ENCODE assay signal across 8 cellular contexts in the genomic region with DNA sequence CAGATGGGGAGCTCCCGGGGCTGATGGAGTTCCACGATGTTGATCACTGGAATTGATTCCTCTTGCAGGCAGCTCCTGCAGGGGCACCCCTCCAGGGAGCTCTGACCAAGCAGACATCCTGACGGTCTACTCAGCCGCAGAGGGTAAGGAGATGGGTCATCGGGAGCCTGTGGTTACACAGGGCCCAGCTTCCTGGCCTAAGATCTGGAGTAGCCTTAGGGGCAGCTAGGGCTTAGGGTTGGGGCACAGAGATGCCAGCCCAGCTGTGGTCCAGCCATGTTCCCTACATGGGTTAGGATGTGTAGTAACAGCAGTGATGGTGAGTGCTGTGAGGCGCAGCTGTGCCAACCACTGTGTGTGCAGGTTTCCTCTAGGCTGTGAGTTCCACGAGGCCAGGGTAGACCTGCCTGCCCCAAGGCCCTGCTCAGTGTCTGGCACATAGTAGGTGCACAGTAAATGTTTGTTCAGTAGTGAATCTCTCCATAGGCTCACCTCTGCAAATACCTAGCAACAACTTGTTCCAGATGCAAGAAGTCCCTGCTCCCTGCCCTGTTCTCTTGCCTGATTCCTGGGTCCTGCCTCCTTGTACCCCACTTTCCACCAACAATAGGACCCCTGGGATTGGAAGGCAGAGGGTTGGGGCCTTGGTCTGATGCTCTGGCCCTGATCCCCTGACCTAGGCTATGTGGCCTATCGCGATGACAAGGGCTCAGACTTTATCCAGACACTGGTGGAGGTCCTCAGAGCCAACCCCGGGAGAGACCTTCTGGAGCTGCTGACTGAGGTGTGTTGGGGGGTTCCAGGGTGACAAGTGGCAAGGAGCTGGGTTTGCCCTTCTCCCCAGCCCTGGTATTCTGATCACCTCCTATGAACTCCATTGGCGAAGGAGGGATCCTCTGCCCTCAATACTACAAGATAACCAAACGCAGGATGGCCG. TPM values are rescaled to one million over a fixed set of nuclear protein-coding genes. Genes with fewer than 3 reads are reported as not detected.
DNase-seq lines count a peak whose midpoint lies in the region; ATAC-seq, FAIRE-seq and TF ChIP-seq lines count a peak whose summit lies in the region.

No MANE protein-coding gene starts in this region.

- no peak for ATAC-seq in SK-N-SH treated with all-trans-retinoic acid at 6 μM for 48 hours

- TF ChIP-seq RAD21 in SK-N-SH (IDR thresholded peaks at IDR 0.05; ENCODE audit: low read length): no peak

- no peaks in the 10 kb centered on the region for H3K9me2 ChIP-seq in SK-N-SH

- H3K9me3 ChIP-seq in SK-N-SH: no peaks in the 10 kb centered on the region
- H3K9me3 ChIP-seq in astrocyte (ENCODE audit: insufficient read depth, low read depth, low read length): no peaks in the 10 kb centered on the region
- no peaks in the 10 kb centered on the region for H3K9me3 ChIP-seq in neural progenitor cell (ENCODE audit: low read depth)

- TF ChIP-seq CTCF in SK-N-SH (IDR thresholded peaks at IDR 0.05) (no peak), HFFc6 (IDR thresholded peaks at IDR 0.05) (no peak), astrocyte (IDR thresholded peaks at IDR 0.05; ENCODE audit: insufficient read depth, low read depth, low read length) (no peak), neural progenitor cell (IDR thresholded peaks at IDR 0.05) (no peak)

- H3K27me3 ChIP-seq in SK-N-SH (ENCODE audit: insufficient read depth) (no peaks in the 10 kb centered on the region), astrocyte (ENCODE audit: insufficient read depth, low read length) (no peaks in the 10 kb centered on the region), neural progenitor cell (peaks cover 31% of the 10 kb centered on the region)

- H3K4me1 Mint-ChIP-seq in HFFc6 (ENCODE audit: low read depth) (peaks cover 19% of the 10 kb centered on the region), astrocyte (ENCODE audit: low read depth, unreplicated experiment) (no peaks in the 10 kb centered on the region), neural progenitor cell (peaks cover 26% of the 10 kb centered on the region)

- no peak overlapping the region for H2AFZ ChIP-seq in SK-N-SH (ENCODE audit: low read depth)
- peak overlapping the region; percentile 94 for H2AFZ ChIP-seq in astrocyte (ENCODE audit: low read depth, low read length)
- no peak overlapping the region for H2AFZ ChIP-seq in neural progenitor cell (replicated peaks)

- 95% methylated on average over 7 of the region's 13 CpGs for WGBS in SK-N-SH (ENCODE audit: low lambda C conversion rate)

- no peak for TF ChIP-seq EP300 in SK-N-SH (IDR thresholded peaks at IDR 0.05; ENCODE audit: borderline replicate concordance in 1 of 2, low read depth in 1 of 2, low read length in 1 of 2)

- DNase-seq in SK-N-SH (no peak), HFFc6 (no peak), astrocyte (ENCODE audit: low read depth) (no peak), neural progenitor cell (ENCODE audit: low spot score) (no peak), HT-29 (ENCODE audit: low spot score) (no peak), HuH-7 (ENCODE audit: low spot score) (no peak), LoVo (ENCODE audit: low spot score) (no peak)

- no peak for FAIRE-seq in astrocyte (lab: Jason Lieb, UNC)

- H3K27ac Mint-ChIP-seq in HFFc6 (no peak overlapping the region), astrocyte (ENCODE audit: unreplicated experiment) (peak overlapping the region; percentile 12), neural progenitor cell (peak overlapping the region; percentile 29)

- H3K9ac ChIP-seq in SK-N-SH (no peak overlapping the region), astrocyte (ENCODE audit: low read length) (no peak overlapping the region), neural progenitor cell (no peak overlapping the region)

- H3K9me3 Mint-ChIP-seq in HFFc6 (0 out of 2 replicates have a peak, but pooled peaks cover 3% of the 10 kb centered on the region), astrocyte (ENCODE audit: unreplicated experiment) (no peaks in the 10 kb centered on the region), neural progenitor cell (peaks cover 13% of the 10 kb centered on the region)

- POLR2A ChIA-PET in SK-N-SH (lab: Yijun Ruan, JAX): interaction anchor here (1.4 kb wide), 1 partner anchor 14 kb away, joined by 4 read pairs; the partner anchor contains the start of gene ZNF213

- H3F3A ChIP-seq in SK-N-SH (replicated peaks; ENCODE audit: insufficient read depth) (peaks cover 37% of the 10 kb centered on the region), neural progenitor cell (ENCODE audit: low read depth) (peaks cover 41% of the 10 kb centered on the region)

- H3K36me3 ChIP-seq in SK-N-SH (replicated peaks in 1 of 2; ENCODE audit: control insufficient read depth in 1 of 2, insufficient read depth in 2 of 2, low read length in 1 of 2) (no peaks in the 10 kb centered on the region), astrocyte (ENCODE audit: insufficient read depth, low read length) (no peaks in the 10 kb centered on the region), neural progenitor cell (no peaks in the 10 kb centered on the region)

- H3K27ac ChIP-seq in SK-N-SH (ENCODE audit: low read depth in 2 of 2, low read length in 1 of 2) (no peak overlapping the region), astrocyte (ENCODE audit: low read depth, low read length) (no peak overlapping the region), neural progenitor cell (no peak overlapping the region)

- H3K27me3 Mint-ChIP-seq in HFFc6 (ENCODE audit: insufficient read depth) (peaks cover 10% of the 10 kb centered on the region), astrocyte (ENCODE audit: low read depth, unreplicated experiment) (peaks cover 7% of the 10 kb centered on the region), neural progenitor cell (ENCODE audit: insufficient read depth, low read depth) (peaks cover 31% of the 10 kb centered on the region)

- H3K4me2 ChIP-seq in SK-N-SH (peak overlapping the region; percentile 83; the same call in 1 of the 2 replicates), astrocyte (ENCODE audit: low read length) (no peak overlapping the region), neural progenitor cell (no peak overlapping the region)

- H3K4me3 ChIP-seq in SK-N-SH (ENCODE audit: low read depth in 2 of 2, low read length in 1 of 2) (no peak overlapping the region), astrocyte (ENCODE audit: insufficient read depth, low read depth, low read length) (no peak overlapping the region), neural progenitor cell (no peak overlapping the region)

- H3K36me3 Mint-ChIP-seq in HFFc6 (ENCODE audit: low read depth): no peaks in the 10 kb centered on the region
- H3K36me3 Mint-ChIP-seq in astrocyte (ENCODE audit: low read depth, unreplicated experiment): peaks cover 2% of the 10 kb centered on the region
- H3K36me3 Mint-ChIP-seq in neural progenitor cell: peaks cover 3% of the 10 kb centered on the region

- H3K4me3 Mint-ChIP-seq in HFFc6: peak overlapping the region; percentile 39; the same call in 1 of the 2 replicates
- peak overlapping the region; percentile 73 for H3K4me3 Mint-ChIP-seq in astrocyte (ENCODE audit: unreplicated experiment)
- peak overlapping the region; percentile 91 for H3K4me3 Mint-ChIP-seq in neural progenitor cell

- H4K20me1 ChIP-seq in SK-N-SH (ENCODE audit: insufficient read depth): peaks cover 3% of the 10 kb centered on the region; the same call in 1 of the 2 replicates
- peaks cover 4% of the 10 kb centered on the region for H4K20me1 ChIP-seq in astrocyte (ENCODE audit: insufficient read depth, low read length)
- H4K20me1 ChIP-seq in neural progenitor cell (ENCODE audit: low read depth): peaks cover 9% of the 10 kb centered on the region

- CTCF ChIA-PET in SK-N-SH (lab: Yijun Ruan, JAX): interaction anchor here (1.0 to 5.7 kb wide), 11 partner anchors 10 to 1135 kb away, joined by 3 to 62 read pairs (median 9); partner anchors contain the start of gene ZNF213

- H3K79me2 ChIP-seq in SK-N-SH (ENCODE audit: insufficient read depth) (no peaks in the 10 kb centered on the region), astrocyte (ENCODE audit: insufficient read depth, low read length) (no peaks in the 10 kb centered on the region), neural progenitor cell (ENCODE audit: low read depth) (no peaks in the 10 kb centered on the region)

- H3K4me1 ChIP-seq in SK-N-SH (ENCODE audit: control insufficient read depth in 1 of 2, insufficient read depth in 2 of 2, low read depth in 1 of 2, low read length in 1 of 2): peaks cover 0 to 13% of the 10 kb centered on the region in 2 experiments; a peak in 1 of 4 replicates
- H3K4me1 ChIP-seq in astrocyte (ENCODE audit: insufficient read depth, low read length): peaks cover 2% of the 10 kb centered on the region
- H3K4me1 ChIP-seq in neural progenitor cell: no peaks in the 10 kb centered on the region

RNA-seq across cellular contexts. Expression of gene ZNF213, which starts 13.7 kb away (rescaled TPM):
- 0.83 and 1.1 TPM in 2 replicates for polyA plus RNA-seq in SK-N-SH (2012; rRNA removed)
- polyA plus RNA-seq in SK-N-SH (2012; cell fraction: cytosol; rRNA removed): 0.55 and 0.92 TPM in 2 replicates
- polyA plus RNA-seq in SK-N-SH (2012; cell fraction: nucleus; rRNA removed): 1.4 and 2.5 TPM in 2 replicates
- 1 to 10 TPM; 5.9 to 7.3 (median 6.9) TPM for total RNA-seq in HFFc6 (2021; fragmentation: NEBNext Ultra II Directional; extraction: Animal tissue kit (Norgen Biotek cat#: 25700))
- total RNA-seq in astrocyte (11.3 and 12.0 TPM in 2 replicates), neural progenitor cell (ENCODE audit: low replicate concordance) (1.3 and 4.0 TPM in 2 replicates)
- 5.8 and 7.2 TPM in 2 replicates for total RNA-seq in HT-29 (2014; rRNA removed; shearing (Covaris generic))

RNA-seq across cellular contexts. Expression of gene ZNF205, which starts 36.1 kb away (rescaled TPM):
- polyA plus RNA-seq in SK-N-SH (2012; rRNA removed): 7.6 and 9.7 TPM in 2 replicates
- 3.8 and 6.7 TPM in 2 replicates for polyA plus RNA-seq in SK-N-SH (2012; cell fraction: cytosol; rRNA removed)
- 17.6 and 22.7 TPM in 2 replicates for polyA plus RNA-seq in SK-N-SH (2012; cell fraction: nucleus; rRNA removed)
- total RNA-seq in HFFc6 (2021; fragmentation: NEBNext Ultra II Directional; extraction: Animal tissue kit (Norgen Biotek cat#: 25700)): 10 to 100 TPM in 2 of 6 experiments, 1 to 10 TPM in 4; 7.6 to 10.2 (median 9.5) TPM
- total RNA-seq in astrocyte: 13.2 and 15.4 TPM in 2 replicates
- total RNA-seq in neural progenitor cell (ENCODE audit: low replicate concordance): 5.4 and 19.6 TPM in 2 replicates
- 26.7 and 33.3 TPM in 2 replicates for total RNA-seq in HT-29 (2014; rRNA removed; shearing (Covaris generic))

RNA-seq across cellular contexts. Expression of gene OR1F1, which starts 39.5 kb away (rescaled TPM):
- 0.54 and 0.71 TPM in 2 replicates for polyA plus RNA-seq in SK-N-SH (2012; rRNA removed)
- 0.21 and 0.23 TPM in 2 replicates for polyA plus RNA-seq in SK-N-SH (2012; cell fraction: cytosol; rRNA removed)
- 0.67 and 1.3 TPM in 2 replicates for polyA plus RNA-seq in SK-N-SH (2012; cell fraction: nucleus; rRNA removed)
- not detected for total RNA-seq in HFFc6 (2021; fragmentation: NEBNext Ultra II Directional; extraction: Animal tissue kit (Norgen Biotek cat#: 25700))
- 0.32 TPM in 1 of 2 replicates, not detected in the other for total RNA-seq in astrocyte
- not detected in 2 replicates for total RNA-seq in neural progenitor cell (ENCODE audit: low replicate concordance)
- not detected in 2 replicates for total RNA-seq in HT-29 (2014; rRNA removed; shearing (Covaris generic))

RNA-seq across cellular contexts. Expression of gene ZSCAN10, which starts 49.4 kb away (rescaled TPM):
- polyA plus RNA-seq in SK-N-SH (2012; rRNA removed): 0.05 TPM in 1 of 2 replicates, not detected in the other
- polyA plus RNA-seq in SK-N-SH (2012; cell fraction: cytosol; rRNA removed): not detected in 2 replicates
- polyA plus RNA-seq in SK-N-SH (2012; cell fraction: nucleus; rRNA removed): 0.08 and 0.16 TPM in 2 replicates
- not detected for total RNA-seq in HFFc6 (2021; fragmentation: NEBNext Ultra II Directional; extraction: Animal tissue kit (Norgen Biotek cat#: 25700))
- total RNA-seq in astrocyte (0.22 and 0.25 TPM in 2 replicates), neural progenitor cell (ENCODE audit: low replicate concordance) (5.4 and 16.2 TPM in 2 replicates)
- total RNA-seq in HT-29 (2014; rRNA removed; shearing (Covaris generic)): not detected in 2 replicates

Comparison
In these comparisons a context has a peak if more than half of its experiments do, and no peak if none do; other contexts are left out.
1. H3K4me3 Mint-ChIP-seq: peak in every context shown above with its lines; median percentile 91 in neural progenitor cell; 73 in astrocyte; 39 in HFFc6.